In genomic region chr11:119912214-119912613, GRCh38 we compare ENCODE assay signal across 25 cellular contexts.
A peak's percentile ranks its signal among the peaks of the same experiment; 100 is the strongest.
DNase-seq lines count a peak whose midpoint lies in the region; ATAC-seq and TF ChIP-seq lines count a peak whose summit lies in the region.
"Had no signal": no experiment of that assay in that cellular context is flagged by ENCODE, and none has a peak within 500 bp of the region (broad histone marks: within the 10 kb centered on the region; RNA-seq: fewer than 3 reads in every experiment).

No MANE protein-coding gene starts in this region.

- H3K4me1 Mint-ChIP-seq in glutamatergic neuron (ENCODE audit: low read depth, unreplicated experiment) = peaks cover 36% of the 10 kb centered on the region
- H3K4me1 Mint-ChIP-seq in activated CD4-positive, alpha-beta memory T cell treated with anti-CD3 and anti-CD28 coated beads, Interleukin-2, amount 10 ng/mL, durations not matched to agents 7 days and 5 days = no peaks in the 10 kb centered on the region
- no peaks in the 10 kb centered on the region for H3K4me1 Mint-ChIP-seq in stimulated activated effector memory CD8-positive, alpha-beta T cell treated with anti-CD3 and anti-CD28 coated beads, Interleukin-12 subunit alpha, Interleukin-12 subunit beta, amount 100 ng/mL, for 72 hours
- H3K4me1 Mint-ChIP-seq: activated naive CD4-positive, alpha-beta T cell treated with anti-CD3 and anti-CD28 coated beads, Interleukin-2, amount 10 ng/mL, durations not matched to agents 7 days and 5 days; IgD-negative memory B cell had no signal

- CTCF ChIA-PET in activated CD4-positive, alpha-beta memory T cell treated with anti-CD3 and anti-CD28 coated beads, Interleukin-2, amount 10 ng/mL, durations not matched to agents 7 days and 5 days (lab: Charles Lee) = no interaction called here

- peak overlapping the region; percentile 62 for H3K27ac Mint-ChIP-seq in glutamatergic neuron (ENCODE audit: unreplicated experiment)
- no peak overlapping the region for H3K27ac Mint-ChIP-seq in activated CD4-positive, alpha-beta memory T cell treated with anti-CD3 and anti-CD28 coated beads, Interleukin-2, amount 10 ng/mL, durations not matched to agents 7 days and 5 days
- no peak overlapping the region for H3K27ac Mint-ChIP-seq in stimulated activated effector memory CD8-positive, alpha-beta T cell treated with anti-CD3 and anti-CD28 coated beads, Interleukin-12 subunit alpha, Interleukin-12 subunit beta, amount 100 ng/mL, for 72 hours
- H3K27ac Mint-ChIP-seq: activated CD8-positive, alpha-beta T cell treated with anti-CD3 and anti-CD28 coated beads, Interleukin-2, amount 10 ng/mL, durations not matched to agents 7 days and 5 days; activated naive CD4-positive, alpha-beta T cell treated with anti-CD3 and anti-CD28 coated beads, Interleukin-2, amount 10 ng/mL, durations not matched to agents 7 days and 5 days; activated T-cell treated with anti-CD3 and anti-CD28 coated beads, Interleukin-2, amount 50 U/mL, for 24 hours; CD4-positive, alpha-beta T cell; IgD-negative memory B cell had no signal

- no peak for ATAC-seq in GM21423 (IDR thresholded peaks at IDR 0.05; ENCODE audit: unreplicated experiment)
- no peak for ATAC-seq in stimulated activated effector memory CD8-positive, alpha-beta T cell treated with anti-CD3 and anti-CD28 coated beads, Interleukin-12 subunit alpha, Interleukin-12 subunit beta, amount 100 ng/mL, for 72 hours
- ATAC-seq: activated CD8-positive, alpha-beta T cell treated with anti-CD3 and anti-CD28 coated beads, Interleukin-2, amount 10 ng/mL, durations not matched to agents 7 days and 5 days; left cardiac atrium; Panc1 had no signal

- no peak for TF ChIP-seq CTCF in glutamatergic neuron (IDR thresholded peaks at IDR 0.05; ENCODE audit: partially characterized antibody, unreplicated experiment)

- peaks cover 2% of the 10 kb centered on the region for H3K9me3 Mint-ChIP-seq in glutamatergic neuron (ENCODE audit: unreplicated experiment)
- peaks cover 2% of the 10 kb centered on the region for H3K9me3 Mint-ChIP-seq in activated CD4-positive, alpha-beta memory T cell treated with anti-CD3 and anti-CD28 coated beads, Interleukin-2, amount 10 ng/mL, durations not matched to agents 7 days and 5 days
- peaks cover 2% of the 10 kb centered on the region for H3K9me3 Mint-ChIP-seq in stimulated activated effector memory CD8-positive, alpha-beta T cell treated with anti-CD3 and anti-CD28 coated beads, Interleukin-12 subunit alpha, Interleukin-12 subunit beta, amount 100 ng/mL, for 72 hours
- H3K9me3 Mint-ChIP-seq: activated T-cell treated with anti-CD3 and anti-CD28 coated beads, Interleukin-2, amount 50 U/mL, for 24 hours had no signal

- POLR2A ChIA-PET in activated CD4-positive, alpha-beta memory T cell treated with anti-CD3 and anti-CD28 coated beads, Interleukin-2, amount 10 ng/mL, durations not matched to agents 7 days and 5 days (lab: Charles Lee) = no interaction called here

- peaks cover 6% of the 10 kb centered on the region for H3K36me3 Mint-ChIP-seq in glutamatergic neuron (ENCODE audit: unreplicated experiment)
- H3K36me3 Mint-ChIP-seq in activated CD4-positive, alpha-beta memory T cell treated with anti-CD3 and anti-CD28 coated beads, Interleukin-2, amount 10 ng/mL, durations not matched to agents 7 days and 5 days (ENCODE audit: low read depth) = no peaks in the 10 kb centered on the region
- no peaks in the 10 kb centered on the region for H3K36me3 Mint-ChIP-seq in stimulated activated effector memory CD8-positive, alpha-beta T cell treated with anti-CD3 and anti-CD28 coated beads, Interleukin-12 subunit alpha, Interleukin-12 subunit beta, amount 100 ng/mL, for 72 hours
- H3K36me3 Mint-ChIP-seq: activated naive CD4-positive, alpha-beta T cell treated with anti-CD3 and anti-CD28 coated beads, Interleukin-2, amount 10 ng/mL, durations not matched to agents 7 days and 5 days; IgD-negative memory B cell had no signal

- H3K27me3 Mint-ChIP-seq in glutamatergic neuron (ENCODE audit: unreplicated experiment) = peaks cover 5% of the 10 kb centered on the region
- peaks cover 4% of the 10 kb centered on the region for H3K27me3 Mint-ChIP-seq in activated CD4-positive, alpha-beta memory T cell treated with anti-CD3 and anti-CD28 coated beads, Interleukin-2, amount 10 ng/mL, durations not matched to agents 7 days and 5 days

- H3K4me3 Mint-ChIP-seq in glutamatergic neuron (ENCODE audit: unreplicated experiment) = no peak overlapping the region
- H3K4me3 Mint-ChIP-seq in activated CD4-positive, alpha-beta memory T cell treated with anti-CD3 and anti-CD28 coated beads, Interleukin-2, amount 10 ng/mL, durations not matched to agents 7 days and 5 days = no peak overlapping the region
- no peak overlapping the region for H3K4me3 Mint-ChIP-seq in stimulated activated effector memory CD8-positive, alpha-beta T cell treated with anti-CD3 and anti-CD28 coated beads, Interleukin-12 subunit alpha, Interleukin-12 subunit beta, amount 100 ng/mL, for 72 hours
- H3K4me3 Mint-ChIP-seq: activated CD8-positive, alpha-beta T cell treated with anti-CD3 and anti-CD28 coated beads, Interleukin-2, amount 10 ng/mL, durations not matched to agents 7 days and 5 days; activated naive CD4-positive, alpha-beta T cell treated with anti-CD3 and anti-CD28 coated beads, Interleukin-2, amount 10 ng/mL, durations not matched to agents 7 days and 5 days; activated T-cell treated with anti-CD3 and anti-CD28 coated beads, Interleukin-2, amount 50 U/mL, for 24 hours; CD4-positive, alpha-beta T cell; IgD-negative memory B cell; nephron had no signal

- DNase-seq in DMS153 (lab: John Stamatoyannopoulos, UW) (peak; percentile 91), NCI-H187 (lab: John Stamatoyannopoulos, UW) (peak; percentile 34 to 57), NCI-H510A treated with DMSO at 0.1 percent for 48 hours (lab: John Stamatoyannopoulos, UW) (peak; percentile 71), glutamatergic neuron (no peak), T1000 (lab: John Stamatoyannopoulos, UW) (no peak)
- no peak for DNase-seq in activated CD4-positive, alpha-beta memory T cell treated with anti-CD3 and anti-CD28 coated beads, Interleukin-2, amount 10 ng/mL, durations not matched to agents 7 days and 5 days
- DNase-seq in stimulated activated effector memory CD8-positive, alpha-beta T cell treated with anti-CD3 and anti-CD28 coated beads, Interleukin-12 subunit alpha, Interleukin-12 subunit beta, amount 100 ng/mL, for 72 hours (ENCODE audit: low spot score in 2 of 2) = no peak
- DNase-seq: activated CD4-positive, CD25-positive, alpha-beta regulatory T cell; activated CD8-positive, alpha-beta T cell treated with anti-CD3 and anti-CD28 coated beads, Interleukin-2, amount 10 ng/mL, durations not matched to agents 7 days and 5 days; activated naive CD4-positive, alpha-beta T cell treated with anti-CD3 and anti-CD28 coated beads, Interleukin-2, amount 10 ng/mL, durations not matched to agents 7 days and 5 days; activated T-cell treated with anti-CD3 and anti-CD28 coated beads, Interleukin-2, amount 50 U/mL, for 24 hours; CD4-positive, alpha-beta T cell; central memory CD4-positive, alpha-beta T cell; DND-41; effector CD8-positive, alpha-beta T cell; esophagus squamous epithelium; left cardiac atrium; MG63; small intestine; stimulated activated CD4-positive, alpha-beta T cell treated with anti-CD3 and anti-CD28 coated beads, Interleukin-4, amount 100 ng/mL, for 24 hours; uterus had no signal

Comparison
In these comparisons a context has a peak if more than half of its experiments do, and no peak if none do; other contexts are left out.
1. DNase-seq: peak in DMS153 (single experiment), NCI-H187 (2 of 2) and NCI-H510A treated with DMSO at 0.1 percent for 48 hours (single experiment); none in glutamatergic neuron (single experiment), activated CD4-positive, alpha-beta memory T cell treated with anti-CD3 and anti-CD28 coated beads, Interleukin-2, amount 10 ng/mL, durations not matched to agents 7 days and 5 days (single experiment), stimulated activated effector memory CD8-positive, alpha-beta T cell treated with anti-CD3 and anti-CD28 coated beads, Interleukin-12 subunit alpha, Interleukin-12 subunit beta, amount 100 ng/mL, for 72 hours (0 of 2) and T1000 (single experiment).